18 cellular contexts compared by ENCODE assay signal in the genomic region with DNA sequence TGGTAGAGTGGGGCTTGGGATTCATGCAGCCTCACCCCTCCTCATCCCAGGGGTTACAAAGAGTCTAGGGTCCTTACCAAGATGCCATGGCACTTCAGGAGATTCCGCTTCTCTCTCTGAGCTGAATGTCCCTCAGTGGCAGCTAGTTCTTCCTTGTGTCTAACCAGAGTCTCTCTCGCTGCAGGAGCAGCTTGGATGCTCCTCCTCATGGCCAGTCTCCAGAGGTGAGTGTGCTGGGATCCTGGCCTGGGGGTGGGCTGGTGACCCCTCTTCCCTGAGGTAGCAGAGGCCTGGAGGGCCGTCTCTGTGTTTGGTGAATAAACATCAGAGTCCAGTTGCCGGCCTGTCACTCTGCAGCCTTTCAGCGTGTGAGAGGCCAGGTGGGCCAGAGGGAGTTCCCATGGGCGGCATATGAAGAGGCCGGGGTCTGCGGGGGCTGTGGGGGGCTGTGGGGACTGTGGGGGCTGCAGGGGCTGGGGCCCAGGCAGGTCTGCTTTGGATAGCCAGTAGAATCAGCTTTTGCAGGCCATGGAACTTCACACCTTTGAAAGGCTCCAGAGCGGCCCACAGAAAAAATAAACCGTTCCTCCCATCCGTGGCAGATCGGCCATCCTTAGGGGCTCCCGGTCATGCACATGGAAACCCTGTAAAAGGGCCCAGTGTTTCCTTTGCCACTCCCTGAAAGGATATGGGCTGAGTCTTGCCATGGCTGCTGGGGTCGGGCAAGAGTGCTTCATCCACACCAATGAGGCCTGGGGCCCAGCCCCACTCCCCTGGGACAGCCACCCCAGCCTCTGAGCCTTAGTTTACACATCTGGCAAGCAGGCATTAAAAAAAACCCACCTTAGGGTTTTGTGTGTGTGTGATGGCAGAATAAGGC.
"Had no signal": no experiment of that assay in that cellular context is flagged by ENCODE, and none has a peak within 500 bp of the region (broad histone marks: within the 10 kb centered on the region; RNA-seq: fewer than 3 reads in every experiment).

No MANE protein-coding gene starts in this region.

- H3K27ac ChIP-seq: foreskin keratinocyte, left ventricle myocardium inferior, parathyroid adenoma, SK-N-MC had no signal

- DNase-seq: activated CD4-positive, alpha-beta memory T cell treated with anti-CD3 and anti-CD28 coated beads, Interleukin-2, amount 10 ng/mL, durations not matched to agents 7 days and 5 days; activated CD4-positive, alpha-beta T cell treated with anti-CD3 and anti-CD28 coated beads for 48 hours; activated CD4-positive, CD25-positive, alpha-beta regulatory T cell; activated naive CD8-positive, alpha-beta T cell treated with anti-CD3 and anti-CD28 coated beads for 36 hours; activated T-cell treated with anti-CD3 and anti-CD28 coated beads, Interleukin-2, amount 50 U/mL, for 72 hours; amniotic stem cell; foreskin keratinocyte; glutamatergic neuron; hippocampal formation; left ventricle myocardium inferior; naive B cell; stimulated activated CD4-positive, alpha-beta T cell treated with anti-CD3 and anti-CD28 coated beads, Interleukin-12 subunit alpha, Interleukin-12 subunit beta, amount 100 ng/mL, for 4 hours; T-helper 1 cell; T-helper 9 cell; trophoblast cell had no signal

- H3K4me1 ChIP-seq: foreskin keratinocyte, left ventricle myocardium inferior, parathyroid adenoma had no signal

- ATAC-seq: activated T-cell treated with anti-CD3 and anti-CD28 coated beads, Interleukin-2, amount 50 U/mL, for 72 hours; foreskin keratinocyte; mucosa of descending colon had no signal

- H3K4me3 ChIP-seq: left ventricle myocardium inferior, mucosa of descending colon, SK-N-MC had no signal

- H3K36me3 ChIP-seq: left ventricle myocardium inferior had no signal

- H3K9me3 ChIP-seq: left ventricle myocardium inferior, mucosa of descending colon had no signal

- H3K9ac ChIP-seq: parathyroid adenoma had no signal
